Comparison of ENCODE assay signal across 12 cellular contexts in genomic region chr4:153570228-153570973, GRCh38.
DNase-seq lines count a peak whose midpoint lies in the region; ATAC-seq and TF ChIP-seq lines count a peak whose summit lies in the region.
"Had no signal": no experiment of that assay in that cellular context is flagged by ENCODE, and none has a peak within 500 bp of the region (broad histone marks: within the 10 kb centered on the region; RNA-seq: fewer than 3 reads in every experiment).

No MANE protein-coding gene starts in this region.

- H3K4me1 Mint-ChIP-seq in naive B cell = peaks cover 49 to 73% (median 69%) of the 10 kb centered on the region in 3 donors

- H3K4me3 Mint-ChIP-seq in naive B cell = peak overlapping the region in 2 of 8 donors; percentile 20 to 50
- H3K4me3 Mint-ChIP-seq: dendritic cell treated with granulocyte-macrophage colony-stimulating factor and Interleukin-4, amounts not matched to agents 40 ng/mL and 50 ng/mL, for 4 days had no signal

- TF ChIP-seq CTCF in GM20000 (IDR thresholded peaks at IDR 0.05; ENCODE audit: extremely low read depth, missing control alignments) = no peak

- no peaks in the 10 kb centered on the region for H3K27me3 Mint-ChIP-seq in naive B cell

- peak overlapping the region in 5 of 6 donors; percentile 70 to 97 (median 94) for H3K27ac Mint-ChIP-seq in naive B cell
- H3K27ac Mint-ChIP-seq: activated T-helper 2 cell treated with anti-CD3 and anti-CD28 coated beads, Interferon-gamma antibody, Interleukin-2, Interleukin-4, amounts not matched to agents 10 μg/mL and 5 μg/mL and 100 μg/mL, durations not matched to agents 14 hours and 24 hours and 36 hours; dendritic cell treated with granulocyte-macrophage colony-stimulating factor and Interleukin-4, amounts not matched to agents 40 ng/mL and 50 ng/mL, for 4 days had no signal

- ATAC-seq in GM18505 (IDR thresholded peaks at IDR 0.05; ENCODE audit: unreplicated experiment) (peak; percentile 59), HG03342 (IDR thresholded peaks at IDR 0.05; ENCODE audit: unreplicated experiment) (peak; percentile 58), naive B cell (ENCODE audit: low read depth in 2 of 2) (no peak), HG03097 (IDR thresholded peaks at IDR 0.05; ENCODE audit: low FRiP score, unreplicated experiment) (no peak)

- H3K36me3 Mint-ChIP-seq in naive B cell = peaks cover 6 to 16% of the 10 kb centered on the region in 2 donors

- TF ChIP-seq POLR2A in GM18505 (IDR thresholded peaks at IDR 0.05; ENCODE audit: borderline replicate concordance, extremely low read depth, insufficient read depth, insufficient read length) = peak; percentile 41

- H3K9me3 Mint-ChIP-seq in naive B cell = no peaks in the 10 kb centered on the region
- H3K9me3 Mint-ChIP-seq: activated T-helper 2 cell treated with anti-CD3 and anti-CD28 coated beads, Interferon-gamma antibody, Interleukin-2, Interleukin-4, amounts not matched to agents 10 μg/mL and 5 μg/mL and 100 μg/mL, durations not matched to agents 14 hours and 24 hours and 36 hours; dendritic cell treated with granulocyte-macrophage colony-stimulating factor and Interleukin-4, amounts not matched to agents 40 ng/mL and 50 ng/mL, for 4 days had no signal

- DNase-seq in GM20000 (ENCODE audit: low spot score) (peak; percentile 23), naive B cell (no peak), EL (no peak)
- no peak for DNase-seq in stimulated activated CD4-positive, alpha-beta T cell treated with anti-CD3 and anti-CD28 coated beads, Interleukin-2, amount 100 ng/mL, for 24 hours
- DNase-seq: DMS79, NCI-H187, OCI-M1 had no signal

Comparison
In these comparisons a context has a peak if more than half of its experiments do, and no peak if none do; other contexts are left out.
1. ATAC-seq: peak in GM18505 (single experiment) and HG03342 (single experiment); none in naive B cell (0 of 2) and HG03097 (single experiment).